Comparison of ENCODE assay signal across 8 cellular contexts in genomic region chr19:12156254-12157058, GRCh38. TPM values are rescaled to one million over a fixed set of nuclear protein-coding genes. Genes with fewer than 3 reads are reported as not detected.
DNase-seq lines count a peak whose midpoint lies in the region; TF ChIP-seq lines count a peak whose summit lies in the region.

ZNF625 (minus strand) TSS chr19:12156734; CDS start chr19:12156558, 176 bp downstream.

- H3K9me3 ChIP-seq in mesodermal cell (ENCODE audit: control insufficient read depth, low read length), result peaks cover 24% of the 10 kb centered on the region

- peaks cover 16% of the 10 kb centered on the region for H3K36me3 Mint-ChIP-seq in HFFc6 (ENCODE audit: low read depth)
- H3K36me3 Mint-ChIP-seq in stimulated activated naive CD8-positive, alpha-beta T cell treated with anti-CD3 and anti-CD28 coated beads, Interleukin-15, Interleukin-2, amounts not matched to agents 100 ng/mL and 50 ng/mL, for 24 hours (ENCODE audit: low read depth), result peaks cover 7% of the 10 kb centered on the region

- H3K4me3 Mint-ChIP-seq in HFFc6, result peak within 1 kb of the TSS; percentile 83
- peak within 1 kb of the TSS; percentile 87 for H3K4me3 Mint-ChIP-seq in stimulated activated naive CD8-positive, alpha-beta T cell treated with anti-CD3 and anti-CD28 coated beads, Interleukin-15, Interleukin-2, amounts not matched to agents 100 ng/mL and 50 ng/mL, for 24 hours

- in situ Hi-C loops in ACHN (cut with HindIII; ENCODE audit: low pct_ligation_motif_present, low pct_unique_long_range_greater_than_20kb, low sequenced_read_pairs), result no loop called here

- peaks cover 12% of the 10 kb centered on the region for H3K9me3 Mint-ChIP-seq in HFFc6
- no peaks in the 10 kb centered on the region for H3K9me3 Mint-ChIP-seq in stimulated activated naive CD8-positive, alpha-beta T cell treated with anti-CD3 and anti-CD28 coated beads, Interleukin-15, Interleukin-2, amounts not matched to agents 100 ng/mL and 50 ng/mL, for 24 hours

- peaks cover 7% of the 10 kb centered on the region for H3K4me1 Mint-ChIP-seq in HFFc6 (ENCODE audit: low read depth)
- H3K4me1 Mint-ChIP-seq in stimulated activated naive CD8-positive, alpha-beta T cell treated with anti-CD3 and anti-CD28 coated beads, Interleukin-15, Interleukin-2, amounts not matched to agents 100 ng/mL and 50 ng/mL, for 24 hours (ENCODE audit: low read depth), result peaks cover 10% of the 10 kb centered on the region

- WGBS in mesodermal cell (ENCODE audit: insufficient coverage in 2 of 2), 2 experiments, result 0 to 1% methylated on average over 50 to 51 of the region's 57 CpGs

- H3K4me3 ChIP-seq in GM08714 (ENCODE audit: low read length) (peak within 1 kb of the TSS; percentile 97), epithelial cell of proximal tubule (ENCODE audit: low read depth, low read length) (peak within 1 kb of the TSS; percentile 84), mesodermal cell (ENCODE audit: extremely low read depth, insufficient read depth, low read length, poor library complexity, severe bottlenecking) (peak within 1 kb of the TSS; percentile 96)

- peaks cover 30% of the 10 kb centered on the region for H3K36me3 ChIP-seq in mesodermal cell (ENCODE audit: control insufficient read depth, insufficient read depth, low read length)

- DNase-seq in HFFc6, result peak; percentile 74
- DNase-seq in NCI-H2107 treated with DMSO at 0.1 percent for 48 hours (lab: John Stamatoyannopoulos, UW; ENCODE audit: unreplicated experiment), result peak; percentile 79
- DNase-seq in activated CD4-positive, alpha-beta T cell treated with anti-CD3 and anti-CD28 coated beads, Interleukin-2, amount 50 U/mL, for 48 hours, result peak; percentile 54 to 72
- DNase-seq in epithelial cell of proximal tubule (ENCODE audit: low read depth), result no peak
- DNase-seq in ACHN, result no peak

- H3K27ac Mint-ChIP-seq in HFFc6, result peak within 1 kb of the TSS; percentile 78
- peak within 1 kb of the TSS; percentile 72 for H3K27ac Mint-ChIP-seq in stimulated activated naive CD8-positive, alpha-beta T cell treated with anti-CD3 and anti-CD28 coated beads, Interleukin-15, Interleukin-2, amounts not matched to agents 100 ng/mL and 50 ng/mL, for 24 hours

- no peak for TF ChIP-seq CTCF in HFFc6 (IDR thresholded peaks at IDR 0.05)
- TF ChIP-seq CTCF in epithelial cell of proximal tubule (conservative IDR thresholded peaks at IDR 0.05; ENCODE audit: low read depth, low read length), result no peak

- no peaks in the 10 kb centered on the region for H3K27me3 Mint-ChIP-seq in HFFc6 (ENCODE audit: insufficient read depth)
- H3K27me3 Mint-ChIP-seq in stimulated activated naive CD8-positive, alpha-beta T cell treated with anti-CD3 and anti-CD28 coated beads, Interleukin-15, Interleukin-2, amounts not matched to agents 100 ng/mL and 50 ng/mL, for 24 hours, result peaks cover 4% of the 10 kb centered on the region

- no peaks in the 10 kb centered on the region for H3K4me1 ChIP-seq in mesodermal cell (ENCODE audit: control insufficient read depth, insufficient read depth, low read length, poor library complexity, severe bottlenecking)

- H3K27ac ChIP-seq in mesodermal cell (ENCODE audit: low read depth, low read length, severe bottlenecking), result peak within 1 kb of the TSS; percentile 94

RNA-seq across cellular contexts. Expression of gene ZNF625, which starts in this region (rescaled TPM):
- 1 to 10 TPM; 3.4 to 7.7 (median 4.6) TPM for total RNA-seq in HFFc6 (2021; fragmentation: NEBNext Ultra II Directional; extraction: Animal tissue kit (Norgen Biotek cat#: 25700))
- 3.1 and 4.6 TPM in 2 replicates for total RNA-seq in epithelial cell of proximal tubule
- 5.2 TPM for polyA plus RNA-seq in mesodermal cell (2013, experiment 1 of 2)
- polyA plus RNA-seq in mesodermal cell (2013, experiment 2 of 2), result 12.2 TPM

Comparison
In these comparisons a context has a peak if more than half of its experiments do, and no peak if none do; other contexts are left out.
1. DNase-seq: peak in HFFc6 (single experiment), NCI-H2107 treated with DMSO at 0.1 percent for 48 hours (single experiment) and activated CD4-positive, alpha-beta T cell treated with anti-CD3 and anti-CD28 coated beads, Interleukin-2, amount 50 U/mL, for 48 hours (2 of 2); none in epithelial cell of proximal tubule (single experiment) and ACHN (single experiment).
2. Peak in every context shown above with its lines, with median percentiles within 50 percentile points of each other: H3K4me3 ChIP-seq.